Comparison of ENCODE assay signal across 27 cellular contexts in the genomic region with DNA sequence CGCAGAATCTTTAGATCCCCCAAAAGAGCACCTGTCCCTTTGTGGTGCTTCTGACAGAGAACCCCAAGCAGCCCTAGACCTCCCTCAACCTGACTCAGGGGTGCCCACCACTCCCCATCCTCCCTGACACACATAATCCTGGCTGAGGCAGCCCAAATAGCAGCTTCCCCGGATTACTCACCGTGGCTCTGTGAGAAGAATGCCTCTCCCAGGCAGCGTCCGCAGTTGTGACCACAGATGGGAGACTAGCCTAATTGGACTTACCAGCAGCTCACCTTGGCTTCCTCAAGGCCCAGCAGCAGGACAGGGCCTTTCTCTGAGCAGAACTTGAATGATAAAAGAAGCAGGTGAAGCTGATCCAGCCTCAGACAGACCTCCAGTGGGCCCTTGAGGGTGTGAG. TPM values are rescaled to one million over a fixed set of nuclear protein-coding genes. Genes with fewer than 3 reads are reported as not detected.
A peak's percentile ranks its signal among the peaks of the same experiment; 100 is the strongest.
DNase-seq lines count a peak whose midpoint lies in the region; ATAC-seq and TF ChIP-seq lines count a peak whose summit lies in the region.
"Had no signal": no experiment of that assay in that cellular context is flagged by ENCODE, and none has a peak within 500 bp of the region (broad histone marks: within the 10 kb centered on the region; RNA-seq: fewer than 3 reads in every experiment).

No MANE protein-coding gene starts in this region.

- H3K4me1 Mint-ChIP-seq in H9 = peaks cover 0 to 5% of the 10 kb centered on the region in 2 experiments; a peak in 1 of 4 replicates
- H3K4me1 Mint-ChIP-seq: activated CD4-positive, alpha-beta T cell treated with anti-CD3 and anti-CD28 coated beads, Interleukin-2, amount 10 ng/mL, durations not matched to agents 7 days and 5 days had no signal

- no peaks in the 10 kb centered on the region; the same call in 1 of the 2 replicates for H3K4me1 ChIP-seq in H9 (ENCODE audit: insufficient read depth, low read length)
- no peaks in the 10 kb centered on the region for H3K4me1 ChIP-seq in adipocyte (ENCODE audit: control insufficient read depth, insufficient read depth, low read length)
- H3K4me1 ChIP-seq: Caco-2, colonic mucosa, tibial artery had no signal

- H2BK15ac ChIP-seq in H9 (ENCODE audit: low read depth, low read length) = no peak overlapping the region

- H3K27ac ChIP-seq in H9 (ENCODE audit: insufficient read length, low read depth, low read length) = no peak overlapping the region
- H3K27ac ChIP-seq: body of pancreas, colonic mucosa, PC-9, SK-N-MC, tibial artery had no signal

- peak overlapping the region; percentile 60; the same call in 1 of the 2 replicates for H3K14ac ChIP-seq in H9 (ENCODE audit: insufficient read depth, low read length)

- no peak overlapping the region for H3K4ac ChIP-seq in H9 (ENCODE audit: low read depth, low read length)

- TF ChIP-seq CTCF in H9 (conservative IDR thresholded peaks at IDR 0.05) = no peak

- no peak overlapping the region for H3T11ph ChIP-seq in H9 (ENCODE audit: low read length)

- H2BK20ac ChIP-seq in H9 (ENCODE audit: low read depth, low read length, poor library complexity, severe bottlenecking) = no peak overlapping the region

- H4K20me1 ChIP-seq in H9 (ENCODE audit: control insufficient read depth, insufficient read depth, insufficient read length) = no peaks in the 10 kb centered on the region

- H3K18ac ChIP-seq in H9 (ENCODE audit: insufficient read length, low read depth, low read length) = no peak overlapping the region

- no peak overlapping the region for H3K56ac ChIP-seq in H9 (ENCODE audit: insufficient read length, low read depth, low read length)

- ATAC-seq in GM21737 (IDR thresholded peaks at IDR 0.05; ENCODE audit: unreplicated experiment) (no peak), GM19467 (IDR thresholded peaks at IDR 0.05; ENCODE audit: unreplicated experiment) (no peak)
- no peak for ATAC-seq in activated naive CD4-positive, alpha-beta T cell treated with anti-CD3 and anti-CD28 coated beads, Interleukin-2, amount 50 U/mL, for 72 hours
- ATAC-seq: body of pancreas; left ventricle myocardium superior; right cardiac atrium; stimulated activated naive B cell treated with anti-CD40 and anti-IgM and Interleukin-4, amounts not matched to agents 10 μg/mL and 1 μg/mL and 100 μg/mL, for 72 hours had no signal

- no peak overlapping the region for H2BK5ac ChIP-seq in H9 (ENCODE audit: insufficient read length, low read length)

- H3K9ac ChIP-seq in H9 (ENCODE audit: extremely low read depth, insufficient read length, low read length) (no peak overlapping the region), adipocyte (ENCODE audit: low read length) (no peak overlapping the region)

- H3K27me3 Mint-ChIP-seq in H9 (ENCODE audit: low read depth) = no peaks in the 10 kb centered on the region
- H3K27me3 Mint-ChIP-seq: activated CD4-positive, alpha-beta T cell treated with anti-CD3 and anti-CD28 coated beads, Interleukin-2, amount 10 ng/mL, durations not matched to agents 7 days and 5 days; stimulated activated naive B cell treated with anti-CD40 and anti-IgM and Interleukin-4, amounts not matched to agents 10 μg/mL and 1 μg/mL and 100 μg/mL, for 72 hours had no signal

- no peak overlapping the region for H4K5ac ChIP-seq in H9 (ENCODE audit: insufficient read length, low read depth, low read length)

- no peaks in the 10 kb centered on the region for H3K23me2 ChIP-seq in H9 (ENCODE audit: insufficient read length, low read depth, low read length, poor library complexity, severe bottlenecking)

- H3K23ac ChIP-seq in H9 (ENCODE audit: insufficient read length, low read depth, low read length) = no peak overlapping the region

- H3K9me3 ChIP-seq in H9 (ENCODE audit: control insufficient read depth, low read depth, low read length) = no peaks in the 10 kb centered on the region
- no peaks in the 10 kb centered on the region for H3K9me3 ChIP-seq in adipocyte (ENCODE audit: control insufficient read depth, low read length)
- H3K9me3 ChIP-seq: body of pancreas, Caco-2, colonic mucosa, tibial artery had no signal

- no peak overlapping the region for H2AK5ac ChIP-seq in H9 (ENCODE audit: insufficient read length, low read length)

- H3K4me2 ChIP-seq in H9 (ENCODE audit: insufficient read depth, insufficient read length, low read length) = no peak overlapping the region
- H3K4me2 ChIP-seq: PC-9 had no signal

- no peak overlapping the region for H2BK12ac ChIP-seq in H9 (ENCODE audit: insufficient read length, low read depth, low read length)

- H2AFZ ChIP-seq in H9 (ENCODE audit: low read length) = no peak overlapping the region
- H2AFZ ChIP-seq: PC-9 had no signal

- H3K36me3 ChIP-seq in adipocyte (ENCODE audit: control insufficient read depth, insufficient read depth, low read length, severe bottlenecking) = peaks cover 4% of the 10 kb centered on the region
- H3K36me3 ChIP-seq: colonic mucosa had no signal

- no peaks in the 10 kb centered on the region for H3K79me2 ChIP-seq in H9 (ENCODE audit: insufficient read depth, low read length)

- no peak overlapping the region for H4K8ac ChIP-seq in H9 (replicated peaks; ENCODE audit: insufficient read length, low read depth, low read length)

- DNase-seq in AG08395 (ENCODE audit: low spot score) = peak; percentile 61
- no peak for DNase-seq in H9
- peak; percentile 10 for DNase-seq in adipocyte (ENCODE audit: low read depth)
- peak; percentile 90 for DNase-seq in islet precursor cell
- no peak for DNase-seq in NCI-H146 treated with DMSO at 0.1 percent for 48 hours (lab: John Stamatoyannopoulos, UW; ENCODE audit: unreplicated experiment)
- DNase-seq in activated naive CD4-positive, alpha-beta T cell treated with anti-CD3 and anti-CD28 coated beads, Interleukin-2, amount 50 U/mL, for 72 hours (ENCODE audit: low spot score in 2 of 2) = no peak
- DNase-seq: activated CD4-positive, alpha-beta T cell treated with anti-CD3 and anti-CD28 coated beads, Interleukin-2, amount 10 ng/mL, durations not matched to agents 7 days and 5 days; activated CD8-positive, alpha-beta memory T cell treated with anti-CD3 and anti-CD28 coated beads, Interleukin-2, amount 50 U/mL, for 48 hours; activated gamma-delta T cell treated with Interleukin-2 at 50 U/mL for 16 hours; body of pancreas; Caco-2; colonic mucosa; Kasumi-1; left ventricle myocardium superior; NCI-H1105 treated with DMSO at 0.1 percent for 48 hours; NCI-H748 treated with DMSO at 0.1 percent for 48 hours; nucleus accumbens; PC-9; right cardiac atrium; stimulated activated naive B cell treated with anti-CD40 and anti-IgM and Interleukin-4, amounts not matched to agents 10 μg/mL and 1 μg/mL and 100 μg/mL, for 72 hours; tibial artery had no signal

- no peak overlapping the region for H3K4me3 Mint-ChIP-seq in H9
- H3K4me3 Mint-ChIP-seq: activated CD4-positive, alpha-beta T cell treated with anti-CD3 and anti-CD28 coated beads, Interleukin-2, amount 10 ng/mL, durations not matched to agents 7 days and 5 days; stimulated activated naive B cell treated with anti-CD40 and anti-IgM and Interleukin-4, amounts not matched to agents 10 μg/mL and 1 μg/mL and 100 μg/mL, for 72 hours had no signal

- no peak overlapping the region for H3K4me3 ChIP-seq in adipocyte (ENCODE audit: low read length)
- H3K4me3 ChIP-seq: body of pancreas, colonic mucosa, PC-9, SK-N-MC, tibial artery had no signal

- H4K91ac ChIP-seq in H9 (ENCODE audit: insufficient read length, low read depth, low read length) = no peak overlapping the region

- H3K36me3 Mint-ChIP-seq in H9 (ENCODE audit: insufficient read depth in 1 of 3, low read depth in 3 of 3) = peaks cover 0 to 4% (median 0%) of the 10 kb centered on the region in 3 experiments; a peak in 1 of 7 replicates
- no peaks in the 10 kb centered on the region for H3K36me3 Mint-ChIP-seq in activated naive CD4-positive, alpha-beta T cell treated with anti-CD3 and anti-CD28 coated beads, Interleukin-2, amount 50 U/mL, for 72 hours

- no peaks in the 10 kb centered on the region for H3K79me1 ChIP-seq in H9 (ENCODE audit: insufficient read depth, low read depth, low read length, poor library complexity, severe bottlenecking)

- no CpG with 5 or more reads among the region's 5 CpGs for WGBS in H9 (ENCODE audit: extremely low coverage, insufficient read length, low lambda C conversion rate)

- H3K9me3 Mint-ChIP-seq in H9 = no peaks in the 10 kb centered on the region
- H3K9me3 Mint-ChIP-seq in activated naive CD4-positive, alpha-beta T cell treated with anti-CD3 and anti-CD28 coated beads, Interleukin-2, amount 50 U/mL, for 72 hours = no peaks in the 10 kb centered on the region
- H3K9me3 Mint-ChIP-seq: activated CD4-positive, alpha-beta T cell treated with anti-CD3 and anti-CD28 coated beads, Interleukin-2, amount 10 ng/mL, durations not matched to agents 7 days and 5 days; stimulated activated naive B cell treated with anti-CD40 and anti-IgM and Interleukin-4, amounts not matched to agents 10 μg/mL and 1 μg/mL and 100 μg/mL, for 72 hours had no signal

- no peaks in the 10 kb centered on the region for H3K27me3 ChIP-seq in H9 (ENCODE audit: insufficient read depth, low read length)
- no peaks in the 10 kb centered on the region for H3K27me3 ChIP-seq in adipocyte (replicated peaks; ENCODE audit: control insufficient read depth, insufficient read depth, low read length)
- H3K27me3 ChIP-seq: body of pancreas, colonic mucosa, tibial artery had no signal

- H2BK120ac ChIP-seq in H9 (ENCODE audit: low read depth, low read length, poor library complexity, severe bottlenecking) = no peak overlapping the region

- peak overlapping the region in 1 of 3 experiments; percentile 39; a peak in 1 of 7 replicates for H3K27ac Mint-ChIP-seq in H9
- H3K27ac Mint-ChIP-seq in activated naive CD4-positive, alpha-beta T cell treated with anti-CD3 and anti-CD28 coated beads, Interleukin-2, amount 50 U/mL, for 72 hours = no peak overlapping the region
- H3K27ac Mint-ChIP-seq: activated CD4-positive, alpha-beta T cell treated with anti-CD3 and anti-CD28 coated beads, Interleukin-2, amount 10 ng/mL, durations not matched to agents 7 days and 5 days; stimulated activated naive B cell treated with anti-CD40 and anti-IgM and Interleukin-4, amounts not matched to agents 10 μg/mL and 1 μg/mL and 100 μg/mL, for 72 hours had no signal

RNA-seq across cellular contexts. Expression of gene ODAPH, which starts 10.3 kb away (rescaled TPM):
- not detected in 2 replicates for total RNA-seq in H9 (2021)
- total RNA-seq in activated naive CD4-positive, alpha-beta T cell treated with anti-CD3 and anti-CD28 coated beads, Interleukin-2, amount 50 U/mL, for 72 hours = not detected
- total RNA-seq: body of pancreas, Caco-2, colonic mucosa, frontal cortex, HT-29, left ventricle myocardium superior, mucosa of gallbladder, right cardiac atrium had no signal

RNA-seq across cellular contexts. Expression of gene THAP6, which starts 31.3 kb away (rescaled TPM):
- 11.0 and 11.7 TPM in 2 replicates for total RNA-seq in H9 (2021)
- total RNA-seq in activated naive CD4-positive, alpha-beta T cell treated with anti-CD3 and anti-CD28 coated beads, Interleukin-2, amount 50 U/mL, for 72 hours = 10 to 100 TPM; 18.9 to 20.8 TPM

RNA-seq across cellular contexts. Expression of gene RCHY1, which starts 31.3 kb away (rescaled TPM):
- total RNA-seq in H9 (2021) = 47.7 and 47.9 TPM in 2 replicates
- total RNA-seq in activated naive CD4-positive, alpha-beta T cell treated with anti-CD3 and anti-CD28 coated beads, Interleukin-2, amount 50 U/mL, for 72 hours = 10 to 100 TPM; 33.3 to 35.5 TPM

Comparison
In these comparisons a context has a peak if more than half of its experiments do, and no peak if none do; other contexts are left out.
1. DNase-seq: peak in AG08395 (single experiment), adipocyte (single experiment) and islet precursor cell (single experiment); none in H9 (single experiment), NCI-H146 treated with DMSO at 0.1 percent for 48 hours (single experiment) and activated naive CD4-positive, alpha-beta T cell treated with anti-CD3 and anti-CD28 coated beads, Interleukin-2, amount 50 U/mL, for 72 hours (0 of 2).